In genomic region chr2:47067788-47068407, GRCh38 we compare ENCODE assay signal across 11 cellular contexts.
DNase-seq lines count a peak whose midpoint lies in the region; ATAC-seq and TF ChIP-seq lines count a peak whose summit lies in the region.
"Had no signal": no experiment of that assay in that cellular context is flagged by ENCODE, and none has a peak within 500 bp of the region (broad histone marks: within the 10 kb centered on the region; RNA-seq: fewer than 3 reads in every experiment).

No MANE protein-coding gene starts in this region.

- H3K9me3 ChIP-seq in CD4-positive, alpha-beta T cell (ENCODE audit: control insufficient read depth, low read length) = no peaks in the 10 kb centered on the region
- no peaks in the 10 kb centered on the region for H3K9me3 ChIP-seq in spleen

- H3K4me3 Mint-ChIP-seq in CD4-positive, alpha-beta T cell = no peak overlapping the region
- no peak overlapping the region for H3K4me3 Mint-ChIP-seq in activated T-helper 17 cell treated with anti-CD3 and anti-CD28 coated beads, Interleukin-2, amount 50 U/mL, for 72 hours

- no peak for ATAC-seq in CD4-positive, alpha-beta T cell (ENCODE audit: poor library complexity)
- ATAC-seq in activated T-helper 17 cell treated with anti-CD3 and anti-CD28 coated beads, Interleukin-2, amount 50 U/mL, for 72 hours (replicated peaks) = no peak
- peak; percentile 84 for ATAC-seq in left lobe of liver

- no peak overlapping the region for H3K27ac ChIP-seq in CD4-positive, alpha-beta T cell (ENCODE audit: low read depth, low read length)
- peak overlapping the region in 7 of 8 donors; percentile 79 to 90 (median 88) for H3K27ac ChIP-seq in spleen

- peaks cover 0 to 78% (median 13%) of the 10 kb centered on the region in 6 donors for H3K36me3 ChIP-seq in spleen

- CTCF ChIA-PET in CD4-positive, alpha-beta T cell (lab: Charles Lee) = no interaction called here

- no peaks in the 10 kb centered on the region for H3K27me3 ChIP-seq in CD4-positive, alpha-beta T cell (ENCODE audit: control insufficient read depth, insufficient read depth, low read length)
- H3K27me3 ChIP-seq in spleen (replicated peaks in 1 of 7) = no peaks in the 10 kb centered on the region

- H3K36me3 Mint-ChIP-seq in CD4-positive, alpha-beta T cell (ENCODE audit: low read depth) = peaks cover 47% of the 10 kb centered on the region
- H3K36me3 Mint-ChIP-seq in activated T-helper 17 cell treated with anti-CD3 and anti-CD28 coated beads, Interleukin-2, amount 50 U/mL, for 72 hours (ENCODE audit: low read depth) = peaks cover 52% of the 10 kb centered on the region

- POLR2A ChIA-PET in CD4-positive, alpha-beta T cell (lab: Charles Lee) = interaction anchor here (0.6 kb wide), 1 partner anchor 97 kb away, joined by 3 read pairs; no protein-coding TSS in a partner anchor

- WGBS in spleen, 5 donors = 66 to 75% (median 69%) methylated on average over 10 to 14 of the region's 14 CpGs

- H3K27me3 Mint-ChIP-seq in CD4-positive, alpha-beta T cell = no peaks in the 10 kb centered on the region
- H3K27me3 Mint-ChIP-seq in activated T-helper 17 cell treated with anti-CD3 and anti-CD28 coated beads, Interleukin-2, amount 50 U/mL, for 72 hours = no peaks in the 10 kb centered on the region

- DNase-seq in CD4-positive, alpha-beta T cell = no peak
- peak; percentile 82 for DNase-seq in left lobe of liver (ENCODE audit: low spot score)
- DNase-seq in spleen = no peak
- no peak for DNase-seq in CD1c-positive myeloid dendritic cell (ENCODE audit: extremely low spot score)
- DNase-seq in occipital lobe (lab: John Stamatoyannopoulos, UW) = no peak
- DNase-seq in SHP77 treated with DMSO at 0.1 percent for 48 hours (lab: John Stamatoyannopoulos, UW) = no peak
- DNase-seq in KBM-7 = no peak
- DNase-seq: cerebellar nuclear complex, foreskin fibroblast, H7 had no signal

- in situ Hi-C loops in KBM-7 (cut with MboI; ENCODE audit: low pct_unique_long_range_greater_than_20kb, low sequenced_read_pairs) = no loop called here

- peaks cover 64 to 98% (median 89%) of the 10 kb centered on the region in 6 donors for H3K4me1 ChIP-seq in spleen

- no peaks in the 10 kb centered on the region for H3K9me3 Mint-ChIP-seq in CD4-positive, alpha-beta T cell
- H3K9me3 Mint-ChIP-seq in activated T-helper 17 cell treated with anti-CD3 and anti-CD28 coated beads, Interleukin-2, amount 50 U/mL, for 72 hours = no peaks in the 10 kb centered on the region

- H3K4me3 ChIP-seq in spleen = no peak overlapping the region

- H3K27ac Mint-ChIP-seq in CD4-positive, alpha-beta T cell = peak overlapping the region; percentile 70
- peak overlapping the region; percentile 68 for H3K27ac Mint-ChIP-seq in activated T-helper 17 cell treated with anti-CD3 and anti-CD28 coated beads, Interleukin-2, amount 50 U/mL, for 72 hours

- no peak for TF ChIP-seq CTCF in CD4-positive, alpha-beta T cell (IDR thresholded peaks at IDR 0.05)
- no peak for TF ChIP-seq CTCF in spleen (IDR thresholded peaks at IDR 0.05 in 8 of 11, conservative IDR thresholded peaks at IDR 0.05 in 3 of 11)

- intact Hi-C loops in CD4-positive, alpha-beta T cell (cut with DNase I, micrococcal nuclease) = no loop called here
- intact Hi-C loops in spleen (cut with DNase I; ENCODE audit: low total_unique reads) = no loop called here

- peaks cover 49% of the 10 kb centered on the region for H3K4me1 Mint-ChIP-seq in CD4-positive, alpha-beta T cell (ENCODE audit: low read depth)
- H3K4me1 Mint-ChIP-seq in activated T-helper 17 cell treated with anti-CD3 and anti-CD28 coated beads, Interleukin-2, amount 50 U/mL, for 72 hours = peaks cover 25% of the 10 kb centered on the region

- TF ChIP-seq POLR2A in spleen (IDR thresholded peaks at IDR 0.05) = no peak
